ENCODE assay signal across 15 cellular contexts in the genomic region with DNA sequence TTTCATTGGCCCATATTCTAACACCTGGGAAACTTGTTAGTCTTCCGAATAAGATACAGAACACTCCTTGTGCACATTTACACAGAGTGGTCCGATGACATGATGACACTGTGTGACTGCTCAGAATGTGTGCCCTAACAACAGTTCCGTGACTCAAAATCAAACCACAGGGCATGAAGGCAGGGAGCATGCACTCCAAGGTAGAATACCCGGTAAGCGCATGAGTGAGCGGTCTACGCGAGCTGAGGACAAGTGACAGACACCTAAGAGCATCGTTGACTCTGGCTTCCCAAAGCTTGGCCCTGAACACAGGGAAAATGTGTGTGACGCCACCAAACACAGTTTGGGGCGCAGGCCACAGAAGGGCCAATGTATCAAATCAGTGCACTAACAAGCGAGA. TPM values are rescaled to one million over a fixed set of nuclear protein-coding genes. Genes with fewer than 3 reads are reported as not detected.
DNase-seq lines count a peak whose midpoint lies in the region; ATAC-seq and TF ChIP-seq lines count a peak whose summit lies in the region.
"Had no signal": no experiment of that assay in that cellular context is flagged by ENCODE, and none has a peak within 500 bp of the region (broad histone marks: within the 10 kb centered on the region; RNA-seq: fewer than 3 reads in every experiment).

No MANE protein-coding gene starts in this region.

- peaks cover 46% of the 10 kb centered on the region for H3K4me1 Mint-ChIP-seq in stimulated activated effector memory CD8-positive, alpha-beta T cell treated with anti-CD3 and anti-CD28 coated beads, Interleukin-12 subunit alpha, Interleukin-12 subunit beta, amount 100 ng/mL, for 72 hours

- peaks cover 35% of the 10 kb centered on the region for H3K36me3 Mint-ChIP-seq in stimulated activated effector memory CD8-positive, alpha-beta T cell treated with anti-CD3 and anti-CD28 coated beads, Interleukin-12 subunit alpha, Interleukin-12 subunit beta, amount 100 ng/mL, for 72 hours

- ATAC-seq in HG02588 (IDR thresholded peaks at IDR 0.05; ENCODE audit: unreplicated experiment) (peak; percentile 43), HG03097 (IDR thresholded peaks at IDR 0.05; ENCODE audit: low FRiP score, unreplicated experiment) (no peak)
- ATAC-seq in stimulated activated effector memory CD8-positive, alpha-beta T cell treated with anti-CD3 and anti-CD28 coated beads, Interleukin-12 subunit alpha, Interleukin-12 subunit beta, amount 100 ng/mL, for 72 hours = peak; percentile 52
- ATAC-seq: left cardiac atrium had no signal

- no peak for TF ChIP-seq CTCF in GM12865 (IDR thresholded peaks at IDR 0.05; ENCODE audit: insufficient read depth, low read depth, low read length, missing control alignments)

- 94% methylated on average over 12 of the region's 12 CpGs for WGBS in esophagus, 2 donors

- no peak overlapping the region for H3K4me3 Mint-ChIP-seq in stimulated activated effector memory CD8-positive, alpha-beta T cell treated with anti-CD3 and anti-CD28 coated beads, Interleukin-12 subunit alpha, Interleukin-12 subunit beta, amount 100 ng/mL, for 72 hours
- H3K4me3 Mint-ChIP-seq: activated naive CD8-positive, alpha-beta T cell had no signal

- no peak overlapping the region for H3K27ac Mint-ChIP-seq in stimulated activated effector memory CD8-positive, alpha-beta T cell treated with anti-CD3 and anti-CD28 coated beads, Interleukin-12 subunit alpha, Interleukin-12 subunit beta, amount 100 ng/mL, for 72 hours
- H3K27ac Mint-ChIP-seq: progenitor cell of endocrine pancreas had no signal

- peak overlapping the region; percentile 55 to 86 for H3K27ac ChIP-seq in esophagus (ENCODE audit: low read depth in 2 of 2, low read length in 1 of 2)
- H3K27ac ChIP-seq: KMS-11 had no signal

- no peaks in the 10 kb centered on the region for H3K9me3 ChIP-seq in esophagus (ENCODE audit: control insufficient read depth in 2 of 2, insufficient read depth in 1 of 2, low read depth in 1 of 2, low read length in 1 of 2)
- H3K9me3 ChIP-seq: HAP-1 had no signal

- peak; percentile 74 for DNase-seq in GM12865 (ENCODE audit: low read depth)
- DNase-seq in stimulated activated effector memory CD8-positive, alpha-beta T cell treated with anti-CD3 and anti-CD28 coated beads, Interleukin-12 subunit alpha, Interleukin-12 subunit beta, amount 100 ng/mL, for 72 hours (ENCODE audit: low spot score in 2 of 2) = no peak
- no peak for DNase-seq in middle frontal gyrus (ENCODE audit: extremely low spot score, low spot score)
- no peak for DNase-seq in SHP77 treated with DMSO at 0.1 percent for 48 hours (lab: John Stamatoyannopoulos, UW)
- DNase-seq: activated CD4-positive, CD25-positive, alpha-beta regulatory T cell; left cardiac atrium; Right ventricle myocardium superior; stimulated activated CD4-positive, alpha-beta T cell treated with anti-CD3 and anti-CD28 coated beads, Interleukin-12 subunit alpha, Interleukin-12 subunit beta, amount 100 ng/mL, for 4 hours had no signal

- H3K4me1 ChIP-seq in esophagus (ENCODE audit: control insufficient read depth in 2 of 2, insufficient read depth in 2 of 2, low read length in 1 of 2) = peaks cover 0 to 7% of the 10 kb centered on the region in 2 donors

- H3K4me3 ChIP-seq in GM12865 (ENCODE audit: low read depth, low read length) = no peak overlapping the region
- no peak overlapping the region for H3K4me3 ChIP-seq in esophagus (ENCODE audit: low read depth in 1 of 2, low read length in 2 of 2)
- H3K4me3 ChIP-seq: HAP-1 had no signal

- no peaks in the 10 kb centered on the region for H3K36me3 ChIP-seq in esophagus (ENCODE audit: control insufficient read depth in 2 of 2, insufficient read depth in 2 of 2, low read length in 1 of 2)
- H3K36me3 ChIP-seq: HAP-1 had no signal

- no peaks in the 10 kb centered on the region for H3K9me3 Mint-ChIP-seq in stimulated activated effector memory CD8-positive, alpha-beta T cell treated with anti-CD3 and anti-CD28 coated beads, Interleukin-12 subunit alpha, Interleukin-12 subunit beta, amount 100 ng/mL, for 72 hours

- H3K27me3 ChIP-seq in esophagus (ENCODE audit: control insufficient read depth in 1 of 2, insufficient read depth in 2 of 2, low read length in 2 of 2) = no peaks in the 10 kb centered on the region

RNA-seq across cellular contexts. Expression of a gene that starts 18.6 kb away (rescaled TPM):
- 10 to 100 TPM; 50.0 to 52.3 TPM for polyA plus RNA-seq in esophagus
